9 cellular contexts compared by ENCODE assay signal in genomic region chr11:27718346-27718852, GRCh38. TPM values are rescaled to one million over a fixed set of nuclear protein-coding genes. Genes with fewer than 3 reads are reported as not detected.
DNase-seq lines count a peak whose midpoint lies in the region; ATAC-seq, FAIRE-seq and TF ChIP-seq lines count a peak whose summit lies in the region.
"Had no signal": no experiment of that assay in that cellular context is flagged by ENCODE, and none has a peak within 500 bp of the region (broad histone marks: within the 10 kb centered on the region; RNA-seq: fewer than 3 reads in every experiment).

No MANE protein-coding gene starts in this region.

- peak overlapping the region; percentile 18 to 51 (median 28) for H3K4me3 ChIP-seq in pancreas
- H3K4me3 ChIP-seq in small intestine (ENCODE audit: low read depth in 1 of 2, low read length in 2 of 2) = no peak overlapping the region

- FAIRE-seq in pancreas (lab: Jason Lieb, UNC) (no peak), small intestine (lab: Jason Lieb, UNC) (no peak)

- H3K4me3 Mint-ChIP-seq in activated CD8-positive, alpha-beta memory T cell treated with anti-CD3 and anti-CD28 coated beads, Interleukin-2, amount 10 ng/mL, durations not matched to agents 7 days and 5 days = no peak overlapping the region
- H3K4me3 Mint-ChIP-seq: CD4-positive, CD25-positive, alpha-beta regulatory T cell had no signal

- WGBS in pancreas, 2 donors = 1 to 2% methylated on average over 22 to 29 of the region's 29 CpGs
- 2 to 5% (median 3%) methylated on average over 28 to 29 of the region's 29 CpGs for WGBS in small intestine, 3 donors

- no peak for DNase-seq in activated CD8-positive, alpha-beta memory T cell treated with anti-CD3 and anti-CD28 coated beads, Interleukin-2, amount 10 ng/mL, durations not matched to agents 7 days and 5 days
- DNase-seq in activated CD8-positive, alpha-beta memory T cell treated with anti-CD3 and anti-CD28 coated beads, Interleukin-2, amount 50 U/mL, for 48 hours = no peak
- peak; percentile 73 for DNase-seq in RWPE1 (ENCODE audit: low spot score)
- peak; percentile 95 for DNase-seq in fibroblast of peridontal ligament (ENCODE audit: extremely low read depth)
- DNase-seq in pancreas = peak in 1 of 6 donors; percentile 36
- no peak for DNase-seq in small intestine
- DNase-seq in T-helper 2 cell = no peak
- DNase-seq: CD4-positive, CD25-positive, alpha-beta regulatory T cell had no signal

- H3K4me1 Mint-ChIP-seq in activated CD8-positive, alpha-beta memory T cell treated with anti-CD3 and anti-CD28 coated beads, Interleukin-2, amount 10 ng/mL, durations not matched to agents 7 days and 5 days = peaks cover 6% of the 10 kb centered on the region
- H3K4me1 Mint-ChIP-seq: CD4-positive, CD25-positive, alpha-beta regulatory T cell had no signal

- ATAC-seq in activated CD8-positive, alpha-beta memory T cell treated with anti-CD3 and anti-CD28 coated beads, Interleukin-2, amount 10 ng/mL, durations not matched to agents 7 days and 5 days = no peak
- peak; percentile 57 to 72 (median 70) for ATAC-seq in pancreas
- no peak for ATAC-seq in GM18870 (IDR thresholded peaks at IDR 0.05; ENCODE audit: unreplicated experiment)

- POLR2A ChIA-PET in RWPE1 (lab: Yijun Ruan, JAX; ENCODE audit: low non-redundant PET) = no interaction called here

- H3K27me3 ChIP-seq in pancreas (peaks cover 3 to 33% (median 7%) of the 10 kb centered on the region in 4 donors), small intestine (ENCODE audit: control insufficient read depth in 2 of 2, insufficient read depth in 2 of 2, low read length in 2 of 2) (peaks cover 3 to 32% of the 10 kb centered on the region in 2 donors)

- H3K9me3 Mint-ChIP-seq in activated CD8-positive, alpha-beta memory T cell treated with anti-CD3 and anti-CD28 coated beads, Interleukin-2, amount 10 ng/mL, durations not matched to agents 7 days and 5 days (ENCODE audit: low read depth) = no peaks in the 10 kb centered on the region

- H3K27ac ChIP-seq in RWPE1 = peak overlapping the region; percentile 81
- H3K27ac ChIP-seq in pancreas = no peak overlapping the region
- no peak overlapping the region for H3K27ac ChIP-seq in small intestine (ENCODE audit: low read depth in 1 of 2, low read length in 1 of 2)

- CTCF ChIA-PET in activated CD8-positive, alpha-beta memory T cell treated with anti-CD3 and anti-CD28 coated beads, Interleukin-2, amount 10 ng/mL, durations not matched to agents 7 days and 5 days (lab: Charles Lee) = no interaction called here
- CTCF ChIA-PET in RWPE1 (lab: Yijun Ruan, JAX) = interaction anchor here (0.7 kb wide), 2 partner anchors 95 to 1555 kb away, joined by 4 to 7 read pairs; no protein-coding TSS in a partner anchor

- TF ChIP-seq CTCF in RWPE1 (conservative IDR thresholded peaks at IDR 0.05; ENCODE audit: low read depth) (no peak), pancreas (IDR thresholded peaks at IDR 0.05) (no peak)

- H3K9me3 ChIP-seq in pancreas (no peaks in the 10 kb centered on the region), small intestine (ENCODE audit: control insufficient read depth, low read depth) (no peaks in the 10 kb centered on the region)

- H3K4me1 ChIP-seq in pancreas (peaks cover 0 to 14% (median 0%) of the 10 kb centered on the region in 3 donors), small intestine (ENCODE audit: control insufficient read depth in 2 of 2, insufficient read depth in 1 of 2, low read depth in 1 of 2, low read length in 1 of 2) (no peaks in the 10 kb centered on the region)

- peaks cover 5% of the 10 kb centered on the region for H3K36me3 Mint-ChIP-seq in activated CD8-positive, alpha-beta memory T cell treated with anti-CD3 and anti-CD28 coated beads, Interleukin-2, amount 10 ng/mL, durations not matched to agents 7 days and 5 days
- H3K36me3 Mint-ChIP-seq: CD4-positive, CD25-positive, alpha-beta regulatory T cell had no signal

- peak overlapping the region; percentile 24 for H3K27ac Mint-ChIP-seq in activated CD8-positive, alpha-beta memory T cell treated with anti-CD3 and anti-CD28 coated beads, Interleukin-2, amount 10 ng/mL, durations not matched to agents 7 days and 5 days
- H3K27ac Mint-ChIP-seq: CD4-positive, CD25-positive, alpha-beta regulatory T cell had no signal

- intact Hi-C loops in pancreas (cut with DNase I) = no loop called here

- H3K27me3 Mint-ChIP-seq in activated CD8-positive, alpha-beta memory T cell treated with anti-CD3 and anti-CD28 coated beads, Interleukin-2, amount 10 ng/mL, durations not matched to agents 7 days and 5 days = peaks cover 59% of the 10 kb centered on the region

- H3K36me3 ChIP-seq in pancreas (no peaks in the 10 kb centered on the region), small intestine (ENCODE audit: control insufficient read depth in 2 of 2, insufficient read depth in 2 of 2, low read length in 2 of 2) (no peaks in the 10 kb centered on the region)

RNA-seq across cellular contexts. Expression of gene BDNF, which starts 18.1 kb away (rescaled TPM):
- total RNA-seq in activated CD8-positive, alpha-beta memory T cell treated with anti-CD3 and anti-CD28 coated beads, Interleukin-2, amount 10 ng/mL, durations not matched to agents 7 days and 5 days = not detected
- total RNA-seq in pancreas = under 1 TPM; 0.04 to 0.09 (median 0.07) TPM
- polyA plus RNA-seq in pancreas (under 1 TPM; 0.12 to 0.15 TPM), small intestine (under 1 TPM in 1 of 3 donors, not detected in 2; 0.15 TPM)
- total RNA-seq: CD4-positive, CD25-positive, alpha-beta regulatory T cell had no signal
- polyA plus RNA-seq: CD4-positive, CD25-positive, alpha-beta regulatory T cell had no signal

Comparison
In these comparisons a context has a peak if more than half of its experiments do, and no peak if none do; other contexts are left out.
1. ATAC-seq: peak in pancreas (4 of 4); none in activated CD8-positive, alpha-beta memory T cell treated with anti-CD3 and anti-CD28 coated beads, Interleukin-2, amount 10 ng/mL, durations not matched to agents 7 days and 5 days (single experiment) and GM18870 (single experiment).
2. DNase-seq: peak in RWPE1 (single experiment) and fibroblast of peridontal ligament (single experiment); none in activated CD8-positive, alpha-beta memory T cell treated with anti-CD3 and anti-CD28 coated beads, Interleukin-2, amount 10 ng/mL, durations not matched to agents 7 days and 5 days (single experiment), activated CD8-positive, alpha-beta memory T cell treated with anti-CD3 and anti-CD28 coated beads, Interleukin-2, amount 50 U/mL, for 48 hours (single experiment), small intestine (single experiment) and T-helper 2 cell (0 of 5).
3. H3K4me3 ChIP-seq: peak in pancreas (4 of 4); none in small intestine (0 of 2).